Comparison of ENCODE assay signal across 11 cellular contexts in genomic region chr12:51976376-51977160, GRCh38. TPM values are rescaled to one million over a fixed set of nuclear protein-coding genes. Genes with fewer than 3 reads are reported as not detected.
DNase-seq lines count a peak whose midpoint lies in the region; ATAC-seq, FAIRE-seq and TF ChIP-seq lines count a peak whose summit lies in the region.
"Had no signal": no experiment of that assay in that cellular context is flagged by ENCODE, and none has a peak within 500 bp of the region (broad histone marks: within the 10 kb centered on the region; RNA-seq: fewer than 3 reads in every experiment).

No MANE protein-coding gene starts in this region.

- intact Hi-C loops in HepG2 (cut with micrococcal nuclease; ENCODE audit: unreplicated experiment) = loop anchor here (1.0 kb wide), 1 partner anchor 23 kb away; no protein-coding TSS in a partner anchor

- peaks cover 41% of the 10 kb centered on the region for H3K79me2 ChIP-seq in ACC112 (ENCODE audit: control insufficient read depth, insufficient read depth, low read length, unreplicated experiment)
- peaks cover 32% of the 10 kb centered on the region for H3K79me2 ChIP-seq in HepG2 (ENCODE audit: insufficient read depth, low read length)

- peaks cover 16% of the 10 kb centered on the region; the same call in 1 of the 2 replicates for H3K36me3 ChIP-seq in ACC112 (ENCODE audit: insufficient read depth, low read length)
- H3K36me3 ChIP-seq in HepG2 (replicated peaks in 1 of 2; ENCODE audit: control insufficient read depth in 1 of 2, insufficient read depth in 2 of 2, low read length in 2 of 2) = peaks cover 15 to 16% of the 10 kb centered on the region in 2 experiments

- no peak for TF ChIP-seq RAD21 in HepG2 (CRISPR knock-in tag; IDR thresholded peaks at IDR 0.05)

- peak overlapping the region; percentile 89 for H3K27ac ChIP-seq in ACC112 (ENCODE audit: low read depth, low read length)
- peak overlapping the region; percentile 61 for H3K27ac ChIP-seq in HepG2 (ENCODE audit: extremely low read length, insufficient read depth, low read length)

- in situ Hi-C loops in HepG2 (cut with HindIII; ENCODE audit: extremely low pct_ligation_motif_present, low pct_unique_long_range_greater_than_20kb) = no loop called here

- peak overlapping the region; percentile 5; the same call in 1 of the 2 replicates for H3K9ac ChIP-seq in HepG2 (ENCODE audit: insufficient read depth, low read depth, low read length)

- TF ChIP-seq POLR2A in HepG2 (IDR thresholded peaks at IDR 0.05; ENCODE audit: insufficient read depth in 1 of 2, low read depth in 2 of 2, low read length in 2 of 2) = no peak

- H4K20me1 ChIP-seq in HepG2 (ENCODE audit: insufficient read depth, low read length) = no peaks in the 10 kb centered on the region

- H3K4me1 ChIP-seq in ACC112 (ENCODE audit: control insufficient read depth, insufficient read depth, low read length, unreplicated experiment) (peaks cover 75% of the 10 kb centered on the region), HepG2 (ENCODE audit: insufficient read depth, low read length) (peaks cover 68% of the 10 kb centered on the region)

- DNase-seq in HT-29 (ENCODE audit: low spot score) (peak; percentile 28), amniotic stem cell (lab: John Stamatoyannopoulos, UW) (peak; percentile 12), HepG2 (ENCODE audit: low spot score) (peak; percentile 92), NCI-H1092 (lab: John Stamatoyannopoulos, UW) (no peak), GDM1 (lab: John Stamatoyannopoulos, UW) (no peak), NCI-H345 treated with DMSO at 0.1 percent for 48 hours (lab: John Stamatoyannopoulos, UW; ENCODE audit: unreplicated experiment) (no peak), GF-D8 (lab: John Stamatoyannopoulos, UW) (no peak)
- DNase-seq: AML-193, NCI-H2029, substantia nigra had no signal

- peak in 1 of 2 experiments; percentile 45; a peak in 1 of 4 replicates for TF ChIP-seq EP300 in HepG2 (IDR thresholded peaks at IDR 0.05; ENCODE audit: low read depth in 2 of 2, low read length in 2 of 2)
- no peak for TF ChIP-seq EP300 in HepG2 (CRISPR knock-in tag; IDR thresholded peaks at IDR 0.05; ENCODE audit: borderline replicate concordance)

- 0 out of 2 replicates have a peak, but pooled peaks have one; percentile 24 for TF ChIP-seq CTCF in HepG2 (CRISPR knock-in tag; IDR thresholded peaks at IDR 0.05)

- no peaks in the 10 kb centered on the region for H3K9me3 ChIP-seq in HepG2 (ENCODE audit: low read length)

- WGBS in HepG2 (ENCODE audit: low lambda C conversion rate) = 70% methylated on average over 10 of the region's 10 CpGs

- FAIRE-seq in HepG2 (lab: Jason Lieb, UNC) = peak; percentile 99

- POLR2A ChIA-PET in HepG2 (lab: Yijun Ruan, JAX) = interaction anchor here (0.7 to 2.2 kb wide), 8 partner anchors 14 to 127 kb away, joined by 3 to 9 read pairs (median 4); partner anchors contain the start of gene ACVR1B

- CTCF ChIA-PET in HepG2 (lab: Yijun Ruan, JAX; ENCODE audit: low intra/inter-chr PET ratio, low total read pairs) = no interaction called here

- H3K4me2 ChIP-seq in HepG2 (ENCODE audit: low read depth, low read length) = peak overlapping the region; percentile 47

- BruUV-seq in HepG2 (replicated peaks; lab: Mats Ljungman, UMichigan) = no TSS peak

- H2AFZ ChIP-seq in ACC112 (ENCODE audit: low read length, unreplicated experiment) (no peak overlapping the region), HepG2 (ENCODE audit: low read length) (no peak overlapping the region)

- H3K4me3 ChIP-seq in ACC112 (ENCODE audit: low read depth, low read length) = no peak overlapping the region
- peak overlapping the region in 1 of 3 experiments; percentile 6; a peak in 1 of 6 replicates for H3K4me3 ChIP-seq in HepG2 (replicated peaks in 1 of 3; ENCODE audit: insufficient read depth in 1 of 3, low read depth in 2 of 3, low read length in 3 of 3)

- peak; percentile 88 for ATAC-seq in HepG2

- H3K27me3 ChIP-seq in ACC112 (ENCODE audit: insufficient read depth, low read length) = no peaks in the 10 kb centered on the region
- no peaks in the 10 kb centered on the region for H3K27me3 ChIP-seq in HepG2 (ENCODE audit: control insufficient read depth in 1 of 2, insufficient read depth in 2 of 2, low read length in 2 of 2)

TF ChIP-seq in HepG2, 621 proteins besides CTCF, POLR2A, EP300 and RAD21 (continues in another document):
- no peak for TF ChIP-seq ZNF441 (CRISPR knock-in tag; IDR thresholded peaks at IDR 0.05; ENCODE audit: borderline replicate concordance)
- 0 out of 2 replicates have a peak, but pooled peaks have one; percentile 62 for TF ChIP-seq HNRNPUL1 (IDR thresholded peaks at IDR 0.05; ENCODE audit: low read depth, low read length)
- TF ChIP-seq ELF3 (CRISPR knock-in tag; IDR thresholded peaks at IDR 0.05) = 0 out of 2 replicates have a peak, but pooled peaks have one; percentile 39
- no peak for TF ChIP-seq ZSCAN22 (CRISPR knock-in tag; IDR thresholded peaks at IDR 0.05)
- 0 out of 2 replicates have a peak, but pooled peaks have one; percentile 45 for TF ChIP-seq MEF2D (CRISPR knock-in tag; IDR thresholded peaks at IDR 0.05)
- no peak for TF ChIP-seq TSC22D2 (CRISPR knock-in tag; IDR thresholded peaks at IDR 0.05; ENCODE audit: borderline replicate concordance)
- peak; percentile 86 for TF ChIP-seq HNF1B (CRISPR knock-in tag; IDR thresholded peaks at IDR 0.05)
- TF ChIP-seq SMARCC2 (IDR thresholded peaks at IDR 0.05) = no peak

RNA-seq across cellular contexts. Expression of gene ACVR1B, which starts 25.1 kb away (rescaled TPM):
- 10.6 and 14.2 TPM in 2 replicates for total RNA-seq in HT-29 (2014; rRNA removed; shearing (Covaris generic))
- total RNA-seq in HepG2 (2016; rRNA removed; fragmentation: Illumina TruSeq; extraction: Trizol) = 5.8 and 8.9 TPM in 2 replicates
- total RNA-seq in HepG2 (2016; cell fraction: cytosol; rRNA removed; fragmentation: Illumina TruSeq; extraction: Trizol; ENCODE audit: low read depth) = 2.0 and 2.2 TPM in 2 replicates
- 4.3 and 9.8 TPM in 2 replicates for total RNA-seq in HepG2 (2016; cell fraction: insoluble cytoplasmic fraction; rRNA removed; fragmentation: Illumina TruSeq; extraction: Trizol)
- total RNA-seq in HepG2 (2016; cell fraction: membrane; rRNA removed; fragmentation: Illumina TruSeq; extraction: Trizol) = 5.4 and 7.6 TPM in 2 replicates
- total RNA-seq in HepG2 (2016; cell fraction: nucleus; rRNA removed; fragmentation: Illumina TruSeq; extraction: Trizol) = 9.9 and 14.3 TPM in 2 replicates
- polyA plus RNA-seq in HepG2 (2011; rRNA removed) = 12.1 and 14.1 TPM in 2 replicates
- 12.0 and 13.7 TPM in 2 replicates for polyA plus RNA-seq in HepG2 (2011; cell fraction: cytosol; rRNA removed)
- polyA plus RNA-seq in HepG2 (2011; cell fraction: nucleus; rRNA removed) = 12.5 and 12.9 TPM in 2 replicates
- polyA plus RNA-seq in HepG2 (2012) = 10.8 and 11.8 TPM in 2 replicates
- polyA plus RNA-seq in HepG2 (2016; cell fraction: cytosol; fragmentation: Illumina TruSeq; extraction: Trizol; ENCODE audit: low read depth) = 1.1 and 1.3 TPM in 2 replicates
- polyA plus RNA-seq in HepG2 (2016; cell fraction: insoluble cytoplasmic fraction; fragmentation: Illumina TruSeq; extraction: Trizol; ENCODE audit: low read depth) = 5.3 and 5.6 TPM in 2 replicates
- 3.8 and 4.6 TPM in 2 replicates for polyA plus RNA-seq in HepG2 (2016; cell fraction: membrane; fragmentation: Illumina TruSeq; extraction: Trizol; ENCODE audit: low read depth)
- polyA plus RNA-seq in HepG2 (2016; cell fraction: nucleus; fragmentation: Illumina TruSeq; extraction: Trizol; ENCODE audit: insufficient read depth, low read depth) = 16.9 and 17.0 TPM in 2 replicates
- polyA minus RNA-seq in HepG2 (2011; rRNA and poly(A)+ RNA removed; ENCODE audit: low replicate concordance) = 22.8 and 32.8 TPM in 2 replicates
- 9.7 and 13.2 TPM in 2 replicates for polyA minus RNA-seq in HepG2 (2011; cell fraction: cytosol; rRNA and poly(A)+ RNA removed)
- 12.1 and 14.2 TPM in 2 replicates for polyA minus RNA-seq in HepG2 (2011; cell fraction: nucleus; rRNA and poly(A)+ RNA removed)

RNA-seq across cellular contexts. Expression of gene TAMALIN, which starts 30.2 kb away (rescaled TPM):
- 0.05 TPM in 1 of 2 replicates, not detected in the other for total RNA-seq in HT-29 (2014; rRNA removed; shearing (Covaris generic))
- 7.2 and 10.9 TPM in 2 replicates for total RNA-seq in HepG2 (2016; rRNA removed; fragmentation: Illumina TruSeq; extraction: Trizol)
- total RNA-seq in HepG2 (2016; cell fraction: cytosol; rRNA removed; fragmentation: Illumina TruSeq; extraction: Trizol; ENCODE audit: low read depth) = 3.8 and 3.9 TPM in 2 replicates
- 5.9 and 12.2 TPM in 2 replicates for total RNA-seq in HepG2 (2016; cell fraction: insoluble cytoplasmic fraction; rRNA removed; fragmentation: Illumina TruSeq; extraction: Trizol)
- total RNA-seq in HepG2 (2016; cell fraction: membrane; rRNA removed; fragmentation: Illumina TruSeq; extraction: Trizol) = 6.3 and 7.1 TPM in 2 replicates
- 8.6 and 10.4 TPM in 2 replicates for total RNA-seq in HepG2 (2016; cell fraction: nucleus; rRNA removed; fragmentation: Illumina TruSeq; extraction: Trizol)
- 2.9 and 4.5 TPM in 2 replicates for polyA plus RNA-seq in HepG2 (2011; rRNA removed)
- polyA plus RNA-seq in HepG2 (2011; cell fraction: cytosol; rRNA removed) = 3.7 and 3.8 TPM in 2 replicates
- polyA plus RNA-seq in HepG2 (2011; cell fraction: nucleus; rRNA removed) = 7.5 and 12.9 TPM in 2 replicates
- polyA plus RNA-seq in HepG2 (2012) = 3.6 and 4.0 TPM in 2 replicates
- polyA plus RNA-seq in HepG2 (2016; cell fraction: cytosol; fragmentation: Illumina TruSeq; extraction: Trizol; ENCODE audit: low read depth) = 0.84 and 1.5 TPM in 2 replicates
- 5.5 TPM in 2 replicates for polyA plus RNA-seq in HepG2 (2016; cell fraction: insoluble cytoplasmic fraction; fragmentation: Illumina TruSeq; extraction: Trizol; ENCODE audit: low read depth)
- 2.0 and 2.7 TPM in 2 replicates for polyA plus RNA-seq in HepG2 (2016; cell fraction: membrane; fragmentation: Illumina TruSeq; extraction: Trizol; ENCODE audit: low read depth)
- polyA plus RNA-seq in HepG2 (2016; cell fraction: nucleus; fragmentation: Illumina TruSeq; extraction: Trizol; ENCODE audit: insufficient read depth, low read depth) = 17.1 and 20.1 TPM in 2 replicates
- polyA minus RNA-seq in HepG2 (2011; rRNA and poly(A)+ RNA removed; ENCODE audit: low replicate concordance) = 0.21 and 6.7 TPM in 2 replicates
- 1.3 and 2.7 TPM in 2 replicates for polyA minus RNA-seq in HepG2 (2011; cell fraction: cytosol; rRNA and poly(A)+ RNA removed)
- polyA minus RNA-seq in HepG2 (2011; cell fraction: nucleus; rRNA and poly(A)+ RNA removed) = 4.9 and 8.2 TPM in 2 replicates

Comparison
In these comparisons a context has a peak if more than half of its experiments do, and no peak if none do; other contexts are left out.
1. DNase-seq: peak in HT-29 (single experiment), amniotic stem cell (single experiment) and HepG2 (single experiment); none in NCI-H1092 (single experiment), GDM1 (single experiment), NCI-H345 treated with DMSO at 0.1 percent for 48 hours (single experiment) and GF-D8 (single experiment).